33 cellular contexts compared by ENCODE assay signal in genomic region chr20:48972816-48973215, GRCh38.
"Had no signal": no experiment of that assay in that cellular context is flagged by ENCODE, and none has a peak within 500 bp of the region (broad histone marks: within the 10 kb centered on the region; RNA-seq: fewer than 3 reads in every experiment).

No MANE protein-coding gene starts in this region.

- H3K27me3 Mint-ChIP-seq: activated B cell treated with CpG ODN at 0.5 μM for 24 hours; activated CD4-positive, alpha-beta memory T cell treated with anti-CD3 and anti-CD28 coated beads, Interleukin-2, amount 10 ng/mL, durations not matched to agents 7 days and 5 days; activated T-cell treated with anti-CD3 and anti-CD28 coated beads, Interleukin-2, amount 50 U/mL, for 24 hours; T-cell; T-helper 17 cell had no signal

- ATAC-seq: activated naive CD4-positive, alpha-beta T cell treated with anti-CD3 and anti-CD28 coated beads, Interleukin-2, amount 50 U/mL, for 72 hours; body of pancreas; PC-3; Right ventricle myocardium inferior; SK-N-SH treated with all-trans-retinoic acid at 6 μM for 48 hours; T-cell; T-helper 17 cell had no signal

- H3K27me3 ChIP-seq: adrenal gland, body of pancreas, breast epithelium had no signal

- H3K27ac ChIP-seq: body of pancreas, breast epithelium, KMS-11, RWPE1, VCaP had no signal

- H3K4me1 Mint-ChIP-seq: activated B cell treated with CpG ODN at 0.5 μM for 24 hours; activated CD4-positive, alpha-beta memory T cell treated with anti-CD3 and anti-CD28 coated beads, Interleukin-2, amount 10 ng/mL, durations not matched to agents 7 days and 5 days; T-cell had no signal

- H3K9me3 Mint-ChIP-seq: activated B cell treated with CpG ODN at 0.5 μM for 24 hours; activated CD4-positive, alpha-beta memory T cell treated with anti-CD3 and anti-CD28 coated beads, Interleukin-2, amount 10 ng/mL, durations not matched to agents 7 days and 5 days; activated naive CD4-positive, alpha-beta T cell treated with anti-CD3 and anti-CD28 coated beads, Interleukin-2, amount 50 U/mL, for 72 hours; activated T-cell treated with anti-CD3 and anti-CD28 coated beads, Interleukin-2, amount 50 U/mL, for 24 hours; activated T-helper 2 cell treated with anti-CD3 and anti-CD28 coated beads, Interferon-gamma antibody, Interleukin-2, Interleukin-4, amounts not matched to agents 10 μg/mL and 5 μg/mL and 100 μg/mL, durations not matched to agents 14 hours and 24 hours and 36 hours; T-cell had no signal

- DNase-seq: activated B cell treated with CpG ODN at 0.5 μM for 24 hours; activated CD4-positive, alpha-beta memory T cell treated with anti-CD3 and anti-CD28 coated beads, Interleukin-2, amount 10 ng/mL, durations not matched to agents 7 days and 5 days; activated CD4-positive, alpha-beta T cell treated with anti-CD3 and anti-CD28 coated beads for 4 hours; activated CD4-positive, alpha-beta T cell treated with anti-CD3 and anti-CD28 coated beads, Interleukin-2, amount 50 U/mL, for 1 hour; activated CD4-positive, CD25-positive, alpha-beta regulatory T cell treated with anti-CD3 and anti-CD28 coated beads, Interleukin-2, amount 50 U/mL, for 72 hours; activated gamma-delta T cell; activated naive CD4-positive, alpha-beta T cell treated with Interleukin-2 at 50 U/mL for 16 hours; activated T-cell treated with anti-CD3 and anti-CD28 coated beads, Interleukin-2, amount 50 U/mL, for 24 hours; adrenal gland; body of pancreas; NCI-H1092 treated with DMSO at 0.1 percent for 48 hours; NCI-H1417; NCI-H146; NCI-H187; NCI-H2029 treated with DMSO at 0.1 percent for 48 hours; NCI-H2171 treated with DMSO at 0.1 percent for 48 hours; NCI-H2227 treated with DMSO at 0.1 percent for 48 hours; NCI-H446; NCI-H524; NK-92 treated with Interleukin-12 subunit alpha and Interleukin-12 subunit beta, amount 100 ng/mL, for 24 hours; PC-3; SIG-M5; T-cell; T-helper 17 cell; T-helper 9 cell had no signal

- H3K4me3 ChIP-seq: adrenal gland, body of pancreas, breast epithelium had no signal

- H3K9me3 ChIP-seq: adrenal gland, body of pancreas, breast epithelium had no signal

- H3K4me3 Mint-ChIP-seq: activated B cell treated with CpG ODN at 0.5 μM for 24 hours; activated CD4-positive, alpha-beta memory T cell treated with anti-CD3 and anti-CD28 coated beads, Interleukin-2, amount 10 ng/mL, durations not matched to agents 7 days and 5 days; activated T-cell treated with anti-CD3 and anti-CD28 coated beads, Interleukin-2, amount 50 U/mL, for 24 hours; T-cell; T-helper 17 cell had no signal

- H3K4me2 ChIP-seq: KMS-11 had no signal

- H3K4me1 ChIP-seq: body of pancreas, breast epithelium had no signal

- H3K27ac Mint-ChIP-seq: activated B cell treated with CpG ODN at 0.5 μM for 24 hours; activated CD4-positive, alpha-beta memory T cell treated with anti-CD3 and anti-CD28 coated beads, Interleukin-2, amount 10 ng/mL, durations not matched to agents 7 days and 5 days; activated T-cell treated with anti-CD3 and anti-CD28 coated beads, Interleukin-2, amount 50 U/mL, for 24 hours; activated T-helper 2 cell treated with anti-CD3 and anti-CD28 coated beads, Interferon-gamma antibody, Interleukin-2, Interleukin-4, amounts not matched to agents 10 μg/mL and 5 μg/mL and 100 μg/mL, durations not matched to agents 14 hours and 24 hours and 36 hours; T-cell; T-helper 17 cell had no signal
